Comparison of ENCODE assay signal across 10 cellular contexts in the genomic region with DNA sequence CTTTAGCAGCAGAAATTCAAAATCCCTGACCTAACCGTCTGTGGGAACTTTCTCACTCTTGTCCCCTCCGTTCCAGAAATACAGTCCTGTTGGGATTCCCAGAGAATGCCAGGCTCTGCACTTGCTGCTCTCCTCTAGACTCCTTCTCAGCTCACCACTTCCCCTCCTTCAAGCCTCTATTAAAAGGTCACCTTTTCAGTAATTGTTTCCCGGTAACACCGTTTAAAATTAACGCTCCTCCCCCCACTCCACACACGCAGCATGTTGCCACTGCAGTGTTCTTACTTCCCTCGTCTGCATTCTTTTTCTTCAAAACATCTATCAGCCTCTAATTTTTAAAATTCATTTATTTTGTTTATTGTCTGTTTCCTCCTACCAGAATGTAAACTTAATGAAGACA. TPM values are rescaled to one million over a fixed set of nuclear protein-coding genes. Genes with fewer than 3 reads are reported as not detected.
"Had no signal": no experiment of that assay in that cellular context is flagged by ENCODE, and none has a peak within 500 bp of the region (broad histone marks: within the 10 kb centered on the region; RNA-seq: fewer than 3 reads in every experiment).

No MANE protein-coding gene starts in this region.

- ATAC-seq: HCT116, K562 had no signal

- H3K9me3 Mint-ChIP-seq: HFFc6 had no signal

- FAIRE-seq: H54, HTR-8/SVneo, K562 had no signal

- H3K36me3 ChIP-seq: HAP-1 had no signal

- H3K9me3 ChIP-seq: HAP-1 had no signal

- H3K27ac Mint-ChIP-seq: HFFc6 had no signal

- H3K4me3 ChIP-seq: HAP-1, K562 had no signal

- H3K4me1 ChIP-seq: HAP-1 had no signal

- DNase-seq: GOT3, HFFc6, IMR-90, KG1 had no signal

- H3K4me3 Mint-ChIP-seq: HFFc6 had no signal

RNA-seq across cellular contexts. Expression of a gene that starts 48.6 kb away (rescaled TPM):
- total RNA-seq: HFFc6, HT-29, IMR-90, K562 had no signal
- polyA plus RNA-seq: IMR-90 had no signal
